In the genomic region with DNA sequence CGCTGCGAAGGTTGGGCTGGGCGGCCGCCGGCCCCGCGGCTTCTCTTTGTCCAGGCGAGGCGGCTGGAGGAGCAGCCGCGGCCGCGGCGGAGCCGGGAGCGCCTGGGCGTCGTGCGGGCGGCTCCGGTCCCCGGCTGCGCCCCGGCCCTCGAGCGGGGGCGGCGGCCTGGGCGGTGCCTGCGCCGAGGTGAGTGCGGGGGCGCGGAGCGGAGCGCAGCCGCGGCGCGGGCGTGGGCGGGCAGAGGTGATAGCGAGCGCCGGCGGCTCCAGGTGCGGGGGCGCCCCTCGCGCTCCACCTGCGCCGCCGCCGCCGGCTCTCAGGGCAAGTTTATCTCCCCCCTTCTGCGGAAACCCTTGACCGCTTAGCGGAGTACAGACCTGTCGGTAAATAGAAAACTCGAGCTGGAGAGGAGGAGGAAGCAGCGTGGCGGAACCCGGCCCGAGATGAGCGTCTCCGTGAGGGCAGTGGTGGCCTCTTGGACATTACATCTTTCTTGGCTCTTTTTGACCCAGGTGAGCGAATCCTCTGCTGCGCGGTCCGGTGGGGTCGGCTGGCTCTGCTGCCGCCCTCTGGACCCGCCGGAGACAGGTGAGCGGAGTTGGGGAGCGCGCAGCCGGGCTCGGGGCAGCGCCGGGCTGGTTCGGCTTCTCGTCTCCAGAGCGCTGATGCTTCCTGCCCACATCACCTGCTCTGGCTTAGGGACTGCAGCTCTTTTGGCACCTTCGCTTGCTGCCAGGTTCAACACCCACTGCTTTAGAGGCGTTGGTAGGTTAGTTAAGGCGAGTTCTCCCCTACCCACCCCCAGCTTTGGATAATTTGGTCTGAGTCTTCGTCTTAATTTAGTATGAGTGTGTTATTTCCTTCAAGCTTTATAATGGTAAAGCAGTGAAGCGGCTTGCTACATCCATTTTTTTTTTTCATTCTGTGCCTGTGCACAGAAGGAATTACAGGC, we compare ENCODE assay signal across 8 cellular contexts. TPM values are rescaled to one million over a fixed set of nuclear protein-coding genes. Genes with fewer than 3 reads are reported as not detected.
DNase-seq lines count a peak whose midpoint lies in the region; ATAC-seq, FAIRE-seq and TF ChIP-seq lines count a peak whose summit lies in the region.

A gene (plus strand): TSS at position 241 of the 953 bp plus-strand sequence.

- intact Hi-C loops in activated CD4-positive, alpha-beta T cell treated with anti-CD3 and anti-CD28 coated beads for 36 hours (cut with DNase I, micrococcal nuclease), result no loop called here
- intact Hi-C loops in endothelial cell of umbilical vein (cut with micrococcal nuclease), result loop anchor here (5.0 kb wide), 1 partner anchor 542 kb away; no protein-coding TSS in a partner anchor

- no peak within 1 kb of the TSS for H3K27ac ChIP-seq in endothelial cell of umbilical vein (ENCODE audit: insufficient read depth, low read depth, low read length)

- peak within 1 kb of the TSS; percentile 56 for H3K4me3 Mint-ChIP-seq in activated CD4-positive, alpha-beta T cell treated with anti-CD3 and anti-CD28 coated beads for 36 hours
- H3K4me3 Mint-ChIP-seq in naive thymus-derived CD8-positive, alpha-beta T cell, result peak within 1 kb of the TSS; percentile 53 to 80 (median 72)

- H3K79me2 ChIP-seq in endothelial cell of umbilical vein (ENCODE audit: control insufficient read depth, insufficient read depth, low read length), result no peaks in the 10 kb centered on the region

- H3K4me3 ChIP-seq in GM08714 (ENCODE audit: low read length) (peak within 1 kb of the TSS; percentile 38; the same call in 1 of the 2 replicates), endothelial cell of umbilical vein (replicated peaks in 1 of 3; ENCODE audit: insufficient read depth in 1 of 3, low read depth in 1 of 3, low read length in 3 of 3) (peak within 1 kb of the TSS in 1 of 3 experiments; percentile 0)

- peak within 1 kb of the TSS; percentile 53 for H2AFZ ChIP-seq in endothelial cell of umbilical vein (ENCODE audit: low read depth, low read length)

- dilution Hi-C loops in endothelial cell of umbilical vein (cut with MboI; ENCODE audit: extremely low pct_ligation_motif_present, low sequenced_read_pairs), result no loop called here

- peaks cover 4% of the 10 kb centered on the region for H3K9me3 Mint-ChIP-seq in activated CD4-positive, alpha-beta T cell treated with anti-CD3 and anti-CD28 coated beads for 36 hours (ENCODE audit: low read depth)
- H3K9me3 Mint-ChIP-seq in naive thymus-derived CD8-positive, alpha-beta T cell, result peaks cover 0 to 10% (median 5%) of the 10 kb centered on the region in 9 donors

- H3K9me3 ChIP-seq in endothelial cell of umbilical vein (replicated peaks; ENCODE audit: control insufficient read depth, insufficient read depth, low read length), result no peaks in the 10 kb centered on the region

- peak in 1 of 2 donors; percentile 2 for TF ChIP-seq CTCF in endothelial cell of umbilical vein (IDR thresholded peaks at IDR 0.05; ENCODE audit: extremely low read depth in 1 of 2, insufficient read depth in 1 of 2, low read depth in 1 of 2, low read length in 2 of 2)

- FAIRE-seq in endothelial cell of umbilical vein (lab: Jason Lieb, UNC), result no peak

- H3K4me1 Mint-ChIP-seq in activated CD4-positive, alpha-beta T cell treated with anti-CD3 and anti-CD28 coated beads for 36 hours, result peaks cover 2% of the 10 kb centered on the region
- H3K4me1 Mint-ChIP-seq in naive thymus-derived CD8-positive, alpha-beta T cell, result peaks cover 2 to 8% (median 6%) of the 10 kb centered on the region in 4 donors

- H3K36me3 ChIP-seq in endothelial cell of umbilical vein (ENCODE audit: control insufficient read depth in 2 of 2, extremely low read depth in 1 of 2, insufficient read depth in 2 of 2, low read length in 2 of 2), result no peaks in the 10 kb centered on the region

- TF ChIP-seq POLR2A in endothelial cell of umbilical vein (IDR thresholded peaks at IDR 0.05; ENCODE audit: low read depth, low read length), result no peak

- POLR2A ChIA-PET in activated CD4-positive, alpha-beta T cell treated with anti-CD3 and anti-CD28 coated beads for 36 hours (lab: Charles Lee), result no interaction called here
- POLR2A ChIA-PET in endothelial cell of umbilical vein (lab: Charles Lee), result no interaction called here
- POLR2A ChIA-PET in naive thymus-derived CD8-positive, alpha-beta T cell (lab: Charles Lee), result no interaction called here

- H4K20me1 ChIP-seq in endothelial cell of umbilical vein (replicated peaks; ENCODE audit: control insufficient read depth, extremely low read depth, insufficient read depth, low read length), result no peaks in the 10 kb centered on the region

- H3K27me3 Mint-ChIP-seq in activated CD4-positive, alpha-beta T cell treated with anti-CD3 and anti-CD28 coated beads for 36 hours, result peaks cover 55% of the 10 kb centered on the region
- H3K27me3 Mint-ChIP-seq in naive thymus-derived CD8-positive, alpha-beta T cell, result peaks cover 29 to 72% (median 58%) of the 10 kb centered on the region in 5 donors

- peaks cover 10% of the 10 kb centered on the region for H3K4me1 ChIP-seq in endothelial cell of umbilical vein (ENCODE audit: control insufficient read depth, extremely low read depth, insufficient read depth, low read length)

- ATAC-seq in HG02798 (IDR thresholded peaks at IDR 0.05; ENCODE audit: poor library complexity, unreplicated experiment) (peak; percentile 69), esophagus mucosa (no peak)
- peak; percentile 28 for ATAC-seq in activated CD4-positive, alpha-beta T cell treated with anti-CD3 and anti-CD28 coated beads for 36 hours
- ATAC-seq in naive thymus-derived CD8-positive, alpha-beta T cell, result peak; percentile 23 to 53

- CTCF ChIA-PET in activated CD4-positive, alpha-beta T cell treated with anti-CD3 and anti-CD28 coated beads for 36 hours (lab: Charles Lee), result interaction anchor here (0.6 to 1.8 kb wide), 5 partner anchors 19 to 845 kb away, joined by 3 to 5 read pairs (median 4); no protein-coding TSS in a partner anchor
- CTCF ChIA-PET in endothelial cell of umbilical vein (lab: Charles Lee), result interaction anchor here (0.6 to 1.7 kb wide), 6 partner anchors 20 to 544 kb away, joined by 3 to 6 read pairs (median 4); a partner anchor contains a TSS

- no peaks in the 10 kb centered on the region for H3K36me3 Mint-ChIP-seq in activated CD4-positive, alpha-beta T cell treated with anti-CD3 and anti-CD28 coated beads for 36 hours (ENCODE audit: low read depth)
- peaks cover 2 to 10% (median 4%) of the 10 kb centered on the region in 3 donors for H3K36me3 Mint-ChIP-seq in naive thymus-derived CD8-positive, alpha-beta T cell

- H3K4me2 ChIP-seq in endothelial cell of umbilical vein (ENCODE audit: insufficient read depth, low read length), result peak within 1 kb of the TSS; percentile 69

- DNase-seq in activated CD4-positive, alpha-beta T cell treated with anti-CD3 and anti-CD28 coated beads for 36 hours, result peak; percentile 54
- DNase-seq in endothelial cell of umbilical vein (ENCODE audit: low read depth, low spot score) (peak; percentile 3), A172 (ENCODE audit: low spot score) (no peak), SK-N-DZ (ENCODE audit: low spot score) (no peak)
- peak in 2 of 10 donors; percentile 3 to 6 for DNase-seq in naive thymus-derived CD8-positive, alpha-beta T cell

- H3K9me1 ChIP-seq in endothelial cell of umbilical vein (replicated peaks; ENCODE audit: control insufficient read depth, extremely low read depth, insufficient read depth, low read length), result no peaks in the 10 kb centered on the region

- no peak within 1 kb of the TSS for H3K9ac ChIP-seq in endothelial cell of umbilical vein (replicated peaks; ENCODE audit: extremely low read depth, insufficient read depth, low read length)

- no peak within 1 kb of the TSS for H3K27ac Mint-ChIP-seq in activated CD4-positive, alpha-beta T cell treated with anti-CD3 and anti-CD28 coated beads for 36 hours
- no peak within 1 kb of the TSS for H3K27ac Mint-ChIP-seq in naive thymus-derived CD8-positive, alpha-beta T cell

- BruUV-seq in endothelial cell of umbilical vein (replicated peaks; lab: Mats Ljungman, UMichigan), result no TSS peak

- H3K27me3 ChIP-seq in endothelial cell of umbilical vein (ENCODE audit: control insufficient read depth in 2 of 2, insufficient read depth in 2 of 2, low read length in 2 of 2), result peaks cover 18 to 34% of the 10 kb centered on the region in 2 experiments

TF ChIP-seq in endothelial cell of umbilical vein, 7 proteins besides CTCF, POLR2A, EP300 and RAD21:
- TF ChIP-seq, protein P1, sequence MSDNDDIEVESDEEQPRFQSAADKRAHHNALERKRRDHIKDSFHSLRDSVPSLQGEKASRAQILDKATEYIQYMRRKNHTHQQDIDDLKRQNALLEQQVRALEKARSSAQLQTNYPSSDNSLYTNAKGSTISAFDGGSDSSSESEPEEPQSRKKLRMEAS (IDR thresholded peaks at IDR 0.05; ENCODE audit: insufficient read depth, insufficient read length), result no peak
- no peak for TF ChIP-seq JUN (IDR thresholded peaks at IDR 0.05; ENCODE audit: borderline replicate concordance, insufficient read depth, insufficient read length, low read depth)
- TF ChIP-seq FOS (IDR thresholded peaks at IDR 0.05; ENCODE audit: borderline replicate concordance, insufficient read depth, low read length), result no peak
- peak; percentile 96 for TF ChIP-seq EZH2 (IDR thresholded peaks at IDR 0.05; ENCODE audit: borderline replicate concordance, low read depth, low read length, severe bottlenecking)

RNA-seq across cellular contexts. Expression of the gene that starts here (rescaled TPM):
- under 1 TPM in 1 of 2 experiments, not detected in 1; 0.05 TPM for total RNA-seq in activated CD4-positive, alpha-beta T cell treated with anti-CD3 and anti-CD28 coated beads for 36 hours
- total RNA-seq in endothelial cell of umbilical vein, result 0.05 TPM in 1 of 2 replicates, not detected in the other
- polyA plus RNA-seq in endothelial cell of umbilical vein, result not detected in 2 replicates
- polyA plus RNA-seq in endothelial cell of umbilical vein (2011; cell fraction: cytosol; rRNA removed), result not detected in 2 replicates
- polyA plus RNA-seq in endothelial cell of umbilical vein (2011; cell fraction: nucleus; rRNA removed), result not detected in 2 replicates
- 0.03 TPM in 1 of 2 replicates, not detected in the other for polyA plus RNA-seq in endothelial cell of umbilical vein (2012)
- 0.02 TPM in 1 of 2 replicates, not detected in the other for polyA minus RNA-seq in endothelial cell of umbilical vein
- 4.4 TPM for polyA minus RNA-seq in endothelial cell of umbilical vein (2011; cell fraction: cytosol; rRNA and poly(A)+ RNA removed)
- polyA minus RNA-seq in endothelial cell of umbilical vein (2011; cell fraction: nucleus; rRNA and poly(A)+ RNA removed), result not detected in 2 replicates
- total RNA-seq in naive thymus-derived CD8-positive, alpha-beta T cell, result not detected
- polyA plus RNA-seq in naive thymus-derived CD8-positive, alpha-beta T cell, result under 1 TPM in 2 of 3 donors, not detected in 1; 0.02 to 0.04 TPM
- 0.12 TPM for total RNA-seq in esophagus mucosa
- total RNA-seq in A172 (2014; rRNA removed; shearing (Covaris generic)), result 0.10 TPM in 1 of 2 replicates, not detected in the other
- 0.88 and 1.2 TPM in 2 replicates for polyA plus RNA-seq in SK-N-DZ (2014; cell fraction: cytosol; rRNA removed)
- polyA plus RNA-seq in SK-N-DZ (2014; cell fraction: nucleus; rRNA removed), result 0.90 and 2.5 TPM in 2 replicates

Comparison
In these comparisons a context has a peak if more than half of its experiments do, and no peak if none do; other contexts are left out.
1. Peak in DNase-seq and ATAC-seq in activated CD4-positive, alpha-beta T cell treated with anti-CD3 and anti-CD28 coated beads for 36 hours; RNA of the gene not detected or under 1 TPM.
2. Peak in ATAC-seq in naive thymus-derived CD8-positive, alpha-beta T cell; RNA of the gene not detected or under 1 TPM.